9 cellular contexts compared by ENCODE assay signal in genomic region chr6:54680531-54680930, GRCh38.
"Had no signal": no experiment of that assay in that cellular context is flagged by ENCODE, and none has a peak within 500 bp of the region (broad histone marks: within the 10 kb centered on the region; RNA-seq: fewer than 3 reads in every experiment).

No MANE protein-coding gene starts in this region.

- H3K4me2 ChIP-seq: GM23338 had no signal

- H3K9me3 Mint-ChIP-seq: GM23338, H9, HFFc6 had no signal

- H3K4me1 ChIP-seq: HAP-1 had no signal

- H2AFZ ChIP-seq: GM23248, GM23338 had no signal

- H3K4me3 Mint-ChIP-seq: GM23338, H9, HFFc6 had no signal

- H3K36me3 ChIP-seq: HAP-1 had no signal

- ATAC-seq: GM23338, HCT116 had no signal

- H3K9me3 ChIP-seq: HAP-1 had no signal

- H3K27ac Mint-ChIP-seq: GM23338, H9, HFFc6 had no signal

- H3K4me3 ChIP-seq: GM23248, GM23338, HAP-1 had no signal

- H3K27ac ChIP-seq: GM23248 had no signal

- H3K4me1 Mint-ChIP-seq: GM23338, H9 had no signal

- H3K9ac ChIP-seq: GM23248 had no signal

- DNase-seq: GM23248, GOT3, H7, H9, HCEC 1CT, HFFc6 had no signal
